ENCODE assay signal across 18 cellular contexts in genomic region chr6:3920321-3920720, GRCh38.
DNase-seq lines count a peak whose midpoint lies in the region; ATAC-seq, FAIRE-seq and TF ChIP-seq lines count a peak whose summit lies in the region.
"Had no signal": no experiment of that assay in that cellular context is flagged by ENCODE, and none has a peak within 500 bp of the region (broad histone marks: within the 10 kb centered on the region; RNA-seq: fewer than 3 reads in every experiment).

No MANE protein-coding gene starts in this region.

- in situ Hi-C loops in HepG2 (cut with HindIII; ENCODE audit: extremely low pct_ligation_motif_present, low pct_unique_long_range_greater_than_20kb) = no loop called here
- in situ Hi-C loops in gastrocnemius medialis (cut with MboI; ENCODE audit: low sequenced_read_pairs in 4 of 4) = no loop called here

- ATAC-seq in HepG2 (no peak), right lobe of liver (no peak), gastrocnemius medialis (no peak), HG03565 (IDR thresholded peaks at IDR 0.05; ENCODE audit: unreplicated experiment) (no peak)
- ATAC-seq: CD8-positive, alpha-beta T cell had no signal

- TF ChIP-seq CTCF in HepG2 (CRISPR knock-in tag; IDR thresholded peaks at IDR 0.05) (no peak), right lobe of liver (IDR thresholded peaks at IDR 0.05) (no peak), esophagus muscularis mucosa (IDR thresholded peaks at IDR 0.05) (no peak), gastrocnemius medialis (IDR thresholded peaks at IDR 0.05 in 4 of 5, conservative IDR thresholded peaks at IDR 0.05 in 1 of 5) (no peak)

- H3K36me3 ChIP-seq in HepG2 (replicated peaks in 1 of 2; ENCODE audit: control insufficient read depth in 1 of 2, insufficient read depth in 2 of 2, low read length in 2 of 2) (no peaks in the 10 kb centered on the region), right lobe of liver (no peaks in the 10 kb centered on the region), esophagus muscularis mucosa (no peaks in the 10 kb centered on the region), gastrocnemius medialis (no peaks in the 10 kb centered on the region), MG63 (no peaks in the 10 kb centered on the region)
- H3K36me3 ChIP-seq: BLaER1 treated with 17β-estradiol and CSF1 and Interleukin-3, amounts not matched to agents 10 nM and 100 nM had no signal

- TF ChIP-seq EP300 in HepG2 (IDR thresholded peaks at IDR 0.05; ENCODE audit: low read depth in 2 of 2, low read length in 2 of 2) (no peak), HepG2 (CRISPR knock-in tag; IDR thresholded peaks at IDR 0.05; ENCODE audit: borderline replicate concordance) (no peak), esophagus muscularis mucosa (IDR thresholded peaks at IDR 0.05) (no peak)

- no peak for TF ChIP-seq RAD21 in HepG2 (CRISPR knock-in tag; IDR thresholded peaks at IDR 0.05)

- H3K79me2 ChIP-seq in HepG2 (ENCODE audit: insufficient read depth, low read length) = no peaks in the 10 kb centered on the region

- no peak overlapping the region for H3K4me3 ChIP-seq in HepG2 (replicated peaks in 1 of 3; ENCODE audit: insufficient read depth in 1 of 3, low read depth in 2 of 3, low read length in 3 of 3)
- no peak overlapping the region for H3K4me3 ChIP-seq in right lobe of liver
- H3K4me3 ChIP-seq in esophagus muscularis mucosa = no peak overlapping the region
- no peak overlapping the region for H3K4me3 ChIP-seq in gastrocnemius medialis
- no peak overlapping the region for H3K4me3 ChIP-seq in MG63
- H3K4me3 ChIP-seq: BLaER1 treated with 17β-estradiol and CSF1 and Interleukin-3, amounts not matched to agents 10 nM and 100 nM; GM23248 had no signal

- no peak for FAIRE-seq in HepG2 (lab: Jason Lieb, UNC)
- FAIRE-seq: G401.6, GM12891, H54, HTR-8/SVneo had no signal

- H3K4me1 ChIP-seq in HepG2 (ENCODE audit: insufficient read depth, low read length) = peaks cover 19% of the 10 kb centered on the region
- H3K4me1 ChIP-seq in right lobe of liver = peaks cover 0 to 8% (median 0%) of the 10 kb centered on the region in 4 donors
- H3K4me1 ChIP-seq in esophagus muscularis mucosa = peaks cover 5 to 11% (median 7%) of the 10 kb centered on the region in 4 donors
- peaks cover 20 to 22% of the 10 kb centered on the region in 2 donors for H3K4me1 ChIP-seq in gastrocnemius medialis

- H3K27ac ChIP-seq in HepG2 (ENCODE audit: extremely low read length, insufficient read depth, low read length) (no peak overlapping the region), right lobe of liver (no peak overlapping the region), esophagus muscularis mucosa (replicated peaks in 1 of 4) (no peak overlapping the region), gastrocnemius medialis (peak overlapping the region; percentile 76 to 86 (median 81))
- H3K27ac ChIP-seq: BLaER1 treated with 17β-estradiol and CSF1 and Interleukin-3, amounts not matched to agents 10 nM and 100 nM had no signal

- intact Hi-C loops in HepG2 (cut with micrococcal nuclease; ENCODE audit: unreplicated experiment) (no loop called here), right lobe of liver (cut with DNase I) (loop anchor here in 1 of 2 donors (10.0 kb wide), 1 partner anchor 64 kb away; no protein-coding TSS in a partner anchor), esophagus muscularis mucosa (cut with DNase I) (no loop called here), gastrocnemius medialis (cut with DNase I; ENCODE audit: low total_unique reads) (no loop called here)

- no peaks in the 10 kb centered on the region for H4K20me1 ChIP-seq in HepG2 (ENCODE audit: insufficient read depth, low read length)
- H4K20me1 ChIP-seq: BLaER1 treated with 17β-estradiol and CSF1 and Interleukin-3, amounts not matched to agents 10 nM and 100 nM had no signal

- H3K4me2 ChIP-seq in HepG2 (ENCODE audit: low read depth, low read length) = no peak overlapping the region
- H3K4me2 ChIP-seq: BLaER1 treated with 17β-estradiol and CSF1 and Interleukin-3, amounts not matched to agents 10 nM and 100 nM had no signal

- H3K27me3 ChIP-seq in HepG2 (ENCODE audit: control insufficient read depth in 1 of 2, insufficient read depth in 2 of 2, low read length in 2 of 2) (no peaks in the 10 kb centered on the region), right lobe of liver (no peaks in the 10 kb centered on the region), esophagus muscularis mucosa (no peaks in the 10 kb centered on the region), gastrocnemius medialis (no peaks in the 10 kb centered on the region), MG63 (no peaks in the 10 kb centered on the region)
- H3K27me3 ChIP-seq: BLaER1 treated with 17β-estradiol and CSF1 and Interleukin-3, amounts not matched to agents 10 nM and 100 nM had no signal

- BruUV-seq in HepG2 (replicated peaks; lab: Mats Ljungman, UMichigan) = no TSS peak

- TF ChIP-seq POLR2A in HepG2 (IDR thresholded peaks at IDR 0.05; ENCODE audit: insufficient read depth in 1 of 2, low read depth in 2 of 2, low read length in 2 of 2) (no peak), right lobe of liver (IDR thresholded peaks at IDR 0.05) (no peak), esophagus muscularis mucosa (IDR thresholded peaks at IDR 0.05; ENCODE audit: low read depth) (no peak), gastrocnemius medialis (IDR thresholded peaks at IDR 0.05) (no peak)

- H2AFZ ChIP-seq in HepG2 (ENCODE audit: low read length) = no peak overlapping the region
- H2AFZ ChIP-seq: GM23248 had no signal

- POLR2A ChIA-PET in HepG2 (lab: Yijun Ruan, JAX) = no interaction called here

- peaks cover 19% of the 10 kb centered on the region for H3K9me3 ChIP-seq in HepG2 (ENCODE audit: low read length)
- H3K9me3 ChIP-seq in right lobe of liver = no peaks in the 10 kb centered on the region
- no peaks in the 10 kb centered on the region for H3K9me3 ChIP-seq in esophagus muscularis mucosa
- no peaks in the 10 kb centered on the region for H3K9me3 ChIP-seq in gastrocnemius medialis
- H3K9me3 ChIP-seq in MG63 = no peaks in the 10 kb centered on the region

- H3K9ac ChIP-seq in HepG2 (ENCODE audit: insufficient read depth, low read depth, low read length) = no peak overlapping the region
- H3K9ac ChIP-seq: BLaER1 treated with 17β-estradiol and CSF1 and Interleukin-3, amounts not matched to agents 10 nM and 100 nM; GM23248 had no signal

- 84% methylated on average over 6 of the region's 6 CpGs for WGBS in HepG2 (ENCODE audit: low lambda C conversion rate)
- WGBS in right lobe of liver (ENCODE audit: insufficient coverage, low coverage, low lambda C conversion rate, missing lambda C conversion rate) = 71% methylated on average over 4 of the region's 6 CpGs
- 84% methylated on average over 6 of the region's 6 CpGs for WGBS in esophagus muscularis mucosa

- no peak for DNase-seq in HepG2 (ENCODE audit: low spot score)
- DNase-seq in right lobe of liver = no peak
- DNase-seq in esophagus muscularis mucosa (ENCODE audit: extremely low spot score) = peak; percentile 78
- DNase-seq in gastrocnemius medialis = no peak
- no peak for DNase-seq in MG63
- DNase-seq: CD8-positive, alpha-beta T cell; DMS 273 treated with DMSO at 0.1 percent for 48 hours; DMS53; DND-41; EL; GM23248; HCEC 1CT had no signal

- CTCF ChIA-PET in HepG2 (lab: Yijun Ruan, JAX; ENCODE audit: low intra/inter-chr PET ratio, low total read pairs) = no interaction called here

TF ChIP-seq in HepG2, 621 proteins besides CTCF, POLR2A, EP300 and RAD21:
- TF ChIP-seq RARA (CRISPR knock-in tag; IDR thresholded peaks at IDR 0.05) (peak; percentile 42; the same call in 1 of the 2 replicates), ZNF749 (CRISPR knock-in tag; IDR thresholded peaks at IDR 0.05; ENCODE audit: borderline replicate concordance) (no peak)

Comparison
In these comparisons a context has a peak if more than half of its experiments do, and no peak if none do; other contexts are left out.
1. H3K27ac ChIP-seq: peak in gastrocnemius medialis (4 of 4); none in HepG2 (single experiment), right lobe of liver (0 of 3) and esophagus muscularis mucosa (0 of 4).